Comparison of ENCODE assay signal across 33 cellular contexts in genomic region chr19:2806736-2807378, GRCh38.
"Had no signal": no experiment of that assay in that cellular context is flagged by ENCODE, and none has a peak within 500 bp of the region (broad histone marks: within the 10 kb centered on the region; RNA-seq: fewer than 3 reads in every experiment).

No MANE protein-coding gene starts in this region.

- H3K36me3 ChIP-seq: breast epithelium had no signal

- H3K4me3 Mint-ChIP-seq: activated CD4-positive, alpha-beta T cell treated with anti-CD3 and anti-CD28 coated beads for 36 hours; activated CD4-positive, alpha-beta T cell treated with anti-CD3 and anti-CD28 coated beads, Interleukin-2, amount 10 ng/mL, durations not matched to agents 7 days and 5 days; activated CD8-positive, alpha-beta T cell treated with anti-CD3 and anti-CD28 coated beads, Interleukin-2, amount 10 ng/mL, durations not matched to agents 7 days and 5 days; activated naive CD4-positive, alpha-beta T cell treated with anti-CD3 and anti-CD28 coated beads for 36 hours; activated T-cell treated with anti-CD3 and anti-CD28 coated beads, Interleukin-2, amount 50 U/mL, for 24 hours; T-helper 1 cell treated with Interleukin-12 subunit alpha and Interleukin-12 subunit beta and Interleukin-4 antibody, amounts not matched to agents 30 μg/mL and 1 μg/mL, for 36 hours; T-helper 2 cell treated with Interferon-gamma antibody and Interleukin-4, amounts not matched to agents 5 μg/mL and 100 μg/mL, for 36 hours had no signal

- DNase-seq: activated CD4-positive, alpha-beta T cell treated with anti-CD3 and anti-CD28 coated beads for 36 hours; activated CD4-positive, alpha-beta T cell treated with anti-CD3 and anti-CD28 coated beads, Interleukin-2, amount 10 ng/mL, durations not matched to agents 7 days and 5 days; activated CD4-positive, alpha-beta T cell treated with anti-CD3 and anti-CD28 coated beads, Interleukin-2, amount 50 U/mL, for 48 hours; activated CD8-positive, alpha-beta T cell treated with anti-CD3 and anti-CD28 coated beads, Interleukin-2, amount 10 ng/mL, durations not matched to agents 7 days and 5 days; activated gamma-delta T cell treated with Interleukin-2 at 50 U/mL for 16 hours; activated naive CD4-positive, alpha-beta T cell treated with anti-CD3 and anti-CD28 coated beads for 36 hours; activated T-cell treated with anti-CD3 and anti-CD28 coated beads, Interleukin-2, amount 50 U/mL, for 24 hours; adrenal gland; body of pancreas; Kasumi-1; KG1; MG63; NCI-H1048; NCI-H1105 treated with DMSO at 0.1 percent for 48 hours; NCI-H1436; NCI-H1694; NCI-H1930; NCI-H2081 treated with DMSO at 0.1 percent for 48 hours; NCI-H345; NCI-H524 treated with DMSO at 0.1 percent for 48 hours; NK-92 treated with Interleukin-12 subunit alpha and Interleukin-12 subunit beta, amount 100 ng/mL, for 24 hours; PC-3; RPMI8226; SIG-M5 had no signal

- H3K9me3 ChIP-seq: adrenal gland, body of pancreas, breast epithelium, MG63, Peyer's patch had no signal

- H3K9me3 Mint-ChIP-seq: activated CD4-positive, alpha-beta T cell treated with anti-CD3 and anti-CD28 coated beads, Interleukin-2, amount 10 ng/mL, durations not matched to agents 7 days and 5 days; activated naive CD4-positive, alpha-beta T cell treated with anti-CD3 and anti-CD28 coated beads for 36 hours; activated naive CD4-positive, alpha-beta T cell treated with anti-CD3 and anti-CD28 coated beads, Interleukin-2, amount 50 U/mL, for 72 hours; activated T-cell treated with anti-CD3 and anti-CD28 coated beads, Interleukin-2, amount 50 U/mL, for 24 hours; T-helper 1 cell treated with Interleukin-12 subunit alpha and Interleukin-12 subunit beta and Interleukin-4 antibody, amounts not matched to agents 30 μg/mL and 1 μg/mL, for 36 hours; T-helper 2 cell treated with Interferon-gamma antibody and Interleukin-4, amounts not matched to agents 5 μg/mL and 100 μg/mL, for 36 hours had no signal

- FAIRE-seq: astrocyte, TTC549 had no signal

- H3K4me1 ChIP-seq: adrenal gland, body of pancreas, breast epithelium had no signal

- H3K27ac Mint-ChIP-seq: activated CD4-positive, alpha-beta T cell treated with anti-CD3 and anti-CD28 coated beads for 36 hours; activated CD4-positive, alpha-beta T cell treated with anti-CD3 and anti-CD28 coated beads, Interleukin-2, amount 10 ng/mL, durations not matched to agents 7 days and 5 days; activated CD8-positive, alpha-beta T cell treated with anti-CD3 and anti-CD28 coated beads, Interleukin-2, amount 10 ng/mL, durations not matched to agents 7 days and 5 days; activated naive CD4-positive, alpha-beta T cell treated with anti-CD3 and anti-CD28 coated beads for 36 hours; activated naive CD4-positive, alpha-beta T cell treated with anti-CD3 and anti-CD28 coated beads, Interleukin-2, amount 50 U/mL, for 72 hours; activated T-cell treated with anti-CD3 and anti-CD28 coated beads, Interleukin-2, amount 50 U/mL, for 24 hours; T-helper 1 cell treated with Interleukin-12 subunit alpha and Interleukin-12 subunit beta and Interleukin-4 antibody, amounts not matched to agents 30 μg/mL and 1 μg/mL, for 36 hours; T-helper 2 cell treated with Interferon-gamma antibody and Interleukin-4, amounts not matched to agents 5 μg/mL and 100 μg/mL, for 36 hours had no signal

- H3K27me3 Mint-ChIP-seq: activated CD4-positive, alpha-beta T cell treated with anti-CD3 and anti-CD28 coated beads for 36 hours; activated CD4-positive, alpha-beta T cell treated with anti-CD3 and anti-CD28 coated beads, Interleukin-2, amount 10 ng/mL, durations not matched to agents 7 days and 5 days; activated T-cell treated with anti-CD3 and anti-CD28 coated beads, Interleukin-2, amount 50 U/mL, for 24 hours had no signal

- H3K4me3 ChIP-seq: adrenal gland, body of pancreas, breast epithelium, MG63, Peyer's patch had no signal

- H3K27ac ChIP-seq: adrenal gland, body of pancreas, breast epithelium, Peyer's patch had no signal

- H3K27me3 ChIP-seq: adrenal gland, body of pancreas, breast epithelium, MG63, Peyer's patch had no signal

- H3K4me1 Mint-ChIP-seq: activated CD4-positive, alpha-beta T cell treated with anti-CD3 and anti-CD28 coated beads for 36 hours; activated CD4-positive, alpha-beta T cell treated with anti-CD3 and anti-CD28 coated beads, Interleukin-2, amount 10 ng/mL, durations not matched to agents 7 days and 5 days had no signal

- ATAC-seq: activated CD4-positive, alpha-beta T cell treated with anti-CD3 and anti-CD28 coated beads for 36 hours; activated CD4-positive, CD25-positive, alpha-beta regulatory T cell treated with anti-CD3 and anti-CD28 coated beads, Interleukin-2, amount 50 U/mL, for 24 hours; activated CD8-positive, alpha-beta T cell treated with anti-CD3 and anti-CD28 coated beads, Interleukin-2, amount 10 ng/mL, durations not matched to agents 7 days and 5 days; activated naive CD4-positive, alpha-beta T cell treated with anti-CD3 and anti-CD28 coated beads, Interleukin-2, amount 50 U/mL, for 72 hours; body of pancreas; PC-3; Right ventricle myocardium inferior had no signal
